In the genomic region with DNA sequence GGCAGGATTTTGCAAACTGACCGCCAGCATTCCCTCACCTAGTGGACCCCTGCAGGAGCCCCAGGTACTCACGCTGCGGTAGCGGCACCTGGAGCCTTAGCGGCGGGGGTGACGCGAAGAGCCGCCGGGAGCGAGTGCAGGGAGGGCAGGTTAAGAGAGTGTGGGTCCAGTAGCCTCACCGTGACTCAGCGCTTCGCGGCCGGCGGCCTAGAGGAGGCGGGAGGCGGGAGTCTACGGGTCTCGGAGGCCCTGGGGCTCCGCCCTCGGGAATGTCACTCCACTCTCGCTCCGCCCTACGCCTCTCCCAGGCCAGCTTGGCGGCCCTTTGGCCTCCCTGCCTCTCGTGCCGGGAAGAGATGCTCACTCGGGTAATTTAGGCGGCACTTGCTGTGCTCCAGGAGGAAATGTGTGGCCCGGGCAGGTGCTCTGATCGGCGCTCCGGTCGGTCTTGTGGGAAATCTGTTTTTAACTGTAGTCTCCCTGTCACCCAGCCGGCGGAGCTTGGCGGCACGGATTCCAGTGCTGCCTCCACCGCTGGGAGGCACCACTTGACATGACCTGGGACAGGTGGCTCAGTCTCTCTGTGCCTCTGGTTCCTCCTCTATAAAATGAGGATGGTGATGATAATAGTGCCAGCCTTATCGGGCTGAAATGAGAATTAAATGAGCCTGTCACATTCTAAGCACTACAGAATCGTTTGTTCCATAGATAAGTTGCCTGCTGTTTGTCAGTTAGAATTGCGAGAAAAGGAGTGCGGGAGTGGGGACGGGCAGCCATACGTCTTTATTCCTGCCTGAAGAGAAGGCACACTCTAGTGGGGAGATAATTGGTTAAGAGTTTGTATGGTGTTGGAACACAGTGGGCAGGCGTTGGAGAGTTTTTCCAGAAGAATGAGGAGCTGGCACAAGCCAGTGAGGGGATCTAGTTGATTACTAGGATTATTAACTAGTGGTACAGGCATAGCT, we compare ENCODE assay signal across 8 cellular contexts. TPM values are rescaled to one million over a fixed set of nuclear protein-coding genes. Genes with fewer than 3 reads are reported as not detected.
A peak's percentile ranks its signal among the peaks of the same experiment; 100 is the strongest.
DNase-seq lines count a peak whose midpoint lies in the region; ATAC-seq, FAIRE-seq and TF ChIP-seq lines count a peak whose summit lies in the region.

Gene PIR (minus strand): TSS at position 216 of the 965 bp plus-strand sequence. CDS start 2,076 bp downstream, outside the sequence.

- TF ChIP-seq POLR2A in H1 (IDR thresholded peaks at IDR 0.05; ENCODE audit: control extremely low read depth in 1 of 2, low read depth in 2 of 2, low read length in 2 of 2) = no peak

- H3K27me3 ChIP-seq in CD4-positive, CD25-positive, alpha-beta regulatory T cell (ENCODE audit: control insufficient read depth, insufficient read depth, low read length) = no peaks in the 10 kb centered on the region
- no peaks in the 10 kb centered on the region for H3K27me3 ChIP-seq in H1 (replicated peaks in 1 of 4; ENCODE audit: control insufficient read depth in 3 of 4, extremely low read depth in 1 of 4, insufficient read depth in 3 of 4, low read length in 3 of 4)

- no peaks in the 10 kb centered on the region; the same call in 1 of the 2 replicates for H3K23me2 ChIP-seq in H1 (ENCODE audit: low read depth, low read length)

- no peaks in the 10 kb centered on the region for H4K20me1 ChIP-seq in H1 (replicated peaks in 1 of 2; ENCODE audit: control insufficient read depth in 1 of 2, insufficient read depth in 2 of 2, low read length in 2 of 2)

- H3K9me3 Mint-ChIP-seq in CD4-positive, CD25-positive, alpha-beta regulatory T cell = no peaks in the 10 kb centered on the region
- no peaks in the 10 kb centered on the region for H3K9me3 Mint-ChIP-seq in activated CD4-positive, alpha-beta memory T cell treated with anti-CD3 and anti-CD28 coated beads, Interleukin-2, amount 10 ng/mL, durations not matched to agents 7 days and 5 days

- H3K9me3 ChIP-seq in CD4-positive, CD25-positive, alpha-beta regulatory T cell (ENCODE audit: control insufficient read depth in 2 of 2, low read length in 2 of 2) = no peaks in the 10 kb centered on the region
- H3K9me3 ChIP-seq in H1 (ENCODE audit: insufficient read depth in 2 of 2, low read depth in 1 of 2, low read length in 1 of 2) = no peaks in the 10 kb centered on the region

- H4K8ac ChIP-seq in H1 (ENCODE audit: extremely low read depth, insufficient read depth, low read length) = peak within 1 kb of the TSS; percentile 25

- no peak for FAIRE-seq in H1 (lab: Jason Lieb, UNC)

- H3K23ac ChIP-seq in H1 (ENCODE audit: insufficient read length) = no peak within 1 kb of the TSS

- H3K36me3 Mint-ChIP-seq in CD4-positive, CD25-positive, alpha-beta regulatory T cell = no peaks in the 10 kb centered on the region
- no peaks in the 10 kb centered on the region for H3K36me3 Mint-ChIP-seq in activated CD4-positive, alpha-beta memory T cell treated with anti-CD3 and anti-CD28 coated beads, Interleukin-2, amount 10 ng/mL, durations not matched to agents 7 days and 5 days (ENCODE audit: low read depth)

- CTCF ChIA-PET in activated CD4-positive, alpha-beta memory T cell treated with anti-CD3 and anti-CD28 coated beads, Interleukin-2, amount 10 ng/mL, durations not matched to agents 7 days and 5 days (lab: Charles Lee) = interaction anchor here (1.2 to 1.7 kb wide), 2 partner anchors 8 to 144 kb away, joined by 4 to 5 read pairs; no protein-coding TSS in a partner anchor
- CTCF ChIA-PET in H1 (lab: Charles Lee; ENCODE audit: partially characterized antibody) = interaction anchor here (0.9 to 1.6 kb wide), 9 partner anchors 10 to 150 kb away, joined by 3 to 7 read pairs (median 4); no protein-coding TSS in a partner anchor

- TF ChIP-seq RAD21 in H1 (IDR thresholded peaks at IDR 0.05 in 1 of 2, conservative IDR thresholded peaks at IDR 0.05 in 1 of 2; ENCODE audit: low read depth in 2 of 2, low read length in 2 of 2) = peak in 1 of 2 experiments; percentile 23; a peak in 1 of 4 replicates

- H2BK15ac ChIP-seq in H1 (ENCODE audit: low read length) = no peak within 1 kb of the TSS

- H3K9ac ChIP-seq in H1 (replicated peaks in 1 of 4; ENCODE audit: extremely low read depth in 1 of 4, low read depth in 3 of 4, low read length in 3 of 4) = peak within 1 kb of the TSS in 2 of 4 experiments; percentile 30 to 41; a peak in 3 of 7 replicates

- no peak within 1 kb of the TSS for H2BK5ac ChIP-seq in H1 (ENCODE audit: low read depth, low read length)

- peak within 1 kb of the TSS in 3 of 4 donors; percentile 21 to 76 (median 65) for H3K4me3 Mint-ChIP-seq in CD4-positive, CD25-positive, alpha-beta regulatory T cell
- peak within 1 kb of the TSS; percentile 76 for H3K4me3 Mint-ChIP-seq in activated CD4-positive, alpha-beta memory T cell treated with anti-CD3 and anti-CD28 coated beads, Interleukin-2, amount 10 ng/mL, durations not matched to agents 7 days and 5 days

- WGBS in H1 (ENCODE audit: extremely low coverage in 1 of 2, insufficient coverage in 1 of 2, insufficient read length in 1 of 2, insufficient replicate concordance in 2 of 2, low coverage in 1 of 2, low lambda C conversion rate in 2 of 2, missing lambda C conversion rate in 1 of 2), 2 experiments = 9% methylated on average over 32 of the region's 48 CpGs; no CpG with 5 or more reads in 1 of the 2 experiments

- H3K79me2 ChIP-seq in H1 (ENCODE audit: control insufficient read depth in 1 of 2, insufficient read depth in 2 of 2, low read length in 2 of 2) = no peaks in the 10 kb centered on the region

- peak within 1 kb of the TSS in 1 of 3 donors; percentile 20 for H3K27ac Mint-ChIP-seq in CD4-positive, CD25-positive, alpha-beta regulatory T cell
- H3K27ac Mint-ChIP-seq in activated CD4-positive, alpha-beta memory T cell treated with anti-CD3 and anti-CD28 coated beads, Interleukin-2, amount 10 ng/mL, durations not matched to agents 7 days and 5 days = peak within 1 kb of the TSS; percentile 47

- H3K36me3 ChIP-seq in CD4-positive, CD25-positive, alpha-beta regulatory T cell (ENCODE audit: control insufficient read depth, insufficient read depth, low read length) = no peaks in the 10 kb centered on the region
- H3K36me3 ChIP-seq in H1 (ENCODE audit: control insufficient read depth in 2 of 4, insufficient read depth in 4 of 4, low read length in 3 of 4) = no peaks in the 10 kb centered on the region

- peaks cover 10% of the 10 kb centered on the region for H3K27me3 Mint-ChIP-seq in CD4-positive, CD25-positive, alpha-beta regulatory T cell
- peaks cover 2% of the 10 kb centered on the region for H3K27me3 Mint-ChIP-seq in activated CD4-positive, alpha-beta memory T cell treated with anti-CD3 and anti-CD28 coated beads, Interleukin-2, amount 10 ng/mL, durations not matched to agents 7 days and 5 days

- POLR2A ChIA-PET in activated CD4-positive, alpha-beta memory T cell treated with anti-CD3 and anti-CD28 coated beads, Interleukin-2, amount 10 ng/mL, durations not matched to agents 7 days and 5 days (lab: Charles Lee) = no interaction called here
- POLR2A ChIA-PET in H1 (lab: Charles Lee; ENCODE audit: partially characterized antibody) = interaction anchor here (1.3 kb wide), 1 partner anchor 9 kb away, joined by 5 read pairs; no protein-coding TSS in a partner anchor

- H3K4me3 ChIP-seq in CD4-positive, CD25-positive, alpha-beta regulatory T cell (ENCODE audit: low read depth, low read length) = no peak within 1 kb of the TSS
- H3K4me3 ChIP-seq in H1 (ENCODE audit: extremely low read depth in 1 of 4, insufficient read depth in 2 of 4, low read depth in 3 of 4, low read length in 4 of 4) = peak within 1 kb of the TSS; percentile 32 to 72 (median 62)

- TF ChIP-seq EP300 in H1 (IDR thresholded peaks at IDR 0.05; ENCODE audit: borderline replicate concordance in 1 of 2, low read depth in 2 of 2, low read length in 2 of 2) = peak in 1 of 2 experiments; percentile 46; a peak in 1 of 3 replicates

- no peak within 1 kb of the TSS for H3K27ac ChIP-seq in CD4-positive, CD25-positive, alpha-beta regulatory T cell (ENCODE audit: insufficient read depth, low read length, poor library complexity, severe bottlenecking)
- peak within 1 kb of the TSS; percentile 63; the same call in 1 of the 2 replicates for H3K27ac ChIP-seq in H1 (ENCODE audit: low read depth, low read length)

- no peak within 1 kb of the TSS for H4K91ac ChIP-seq in H1 (replicated peaks; ENCODE audit: insufficient read length, low read length)

- no peak within 1 kb of the TSS for H3K14ac ChIP-seq in H1 (ENCODE audit: insufficient read length)

- peak within 1 kb of the TSS; percentile 78 for H3K18ac ChIP-seq in H1 (ENCODE audit: extremely low read depth, low read length)

- H2BK120ac ChIP-seq in H1 (replicated peaks; ENCODE audit: low read depth, low read length) = no peak within 1 kb of the TSS

- no peak within 1 kb of the TSS for H2BK20ac ChIP-seq in H1 (ENCODE audit: low read length)

- H3K56ac ChIP-seq in H1 (replicated peaks; ENCODE audit: insufficient read length, low read depth, low read length) = no peak within 1 kb of the TSS

- peak within 1 kb of the TSS; percentile 58 to 74 for H3K4me2 ChIP-seq in H1 (ENCODE audit: insufficient read depth in 1 of 2, low read depth in 2 of 2, low read length in 2 of 2)

- no peak within 1 kb of the TSS for H3K4ac ChIP-seq in H1 (replicated peaks; ENCODE audit: insufficient read length, low read depth, low read length)

- H2AK5ac ChIP-seq in H1 (ENCODE audit: low read depth, low read length) = no peak within 1 kb of the TSS

- H4K5ac ChIP-seq in H1 (ENCODE audit: insufficient read length, low read depth, low read length) = peak within 1 kb of the TSS; percentile 80

- H2AFZ ChIP-seq in H1 (ENCODE audit: low read length) = peak within 1 kb of the TSS; percentile 85

- H3K4me1 Mint-ChIP-seq in CD4-positive, CD25-positive, alpha-beta regulatory T cell = peaks cover 0 to 9% (median 1%) of the 10 kb centered on the region in 4 donors
- H3K4me1 Mint-ChIP-seq in activated CD4-positive, alpha-beta memory T cell treated with anti-CD3 and anti-CD28 coated beads, Interleukin-2, amount 10 ng/mL, durations not matched to agents 7 days and 5 days = peaks cover 14% of the 10 kb centered on the region

- H3K4me1 ChIP-seq in CD4-positive, CD25-positive, alpha-beta regulatory T cell (ENCODE audit: control insufficient read depth, insufficient read depth, low read length, poor library complexity, severe bottlenecking) = peaks cover 4% of the 10 kb centered on the region
- H3K4me1 ChIP-seq in H1 (replicated peaks in 1 of 4; ENCODE audit: control insufficient read depth in 3 of 4, insufficient read depth in 4 of 4, low read length in 3 of 4) = no peaks in the 10 kb centered on the region

- TF ChIP-seq CTCF in H1 (IDR thresholded peaks at IDR 0.05; ENCODE audit: control extremely low read depth in 1 of 3, insufficient read depth in 1 of 3, low read depth in 1 of 3, low read length in 3 of 3) = peak; percentile 48 to 64 (median 49)

- no peak within 1 kb of the TSS for H2BK12ac ChIP-seq in H1 (ENCODE audit: low read depth, low read length)

- peak in 2 of 3 donors; percentile 3 to 59 for DNase-seq in CD4-positive, CD25-positive, alpha-beta regulatory T cell
- DNase-seq in NCI-H748 (lab: John Stamatoyannopoulos, UW; ENCODE audit: unreplicated experiment) (peak; percentile 94), H1 (ENCODE audit: low read depth in 1 of 2, low spot score in 2 of 2) (peak; percentile 59 to 81), medulla oblongata (ENCODE audit: extremely low spot score) (peak; percentile 89)
- peak; percentile 65 for DNase-seq in activated CD4-positive, alpha-beta memory T cell treated with anti-CD3 and anti-CD28 coated beads, Interleukin-2, amount 10 ng/mL, durations not matched to agents 7 days and 5 days
- DNase-seq in stimulated activated CD8-positive, alpha-beta memory T cell treated with anti-CD3 and anti-CD28 coated beads, Interleukin-12 subunit alpha, Interleukin-12 subunit beta, amount 100 ng/mL, for 4 hours (ENCODE audit: low read depth) = peak; percentile 45

- H3K79me1 ChIP-seq in H1 (ENCODE audit: low read depth, low read length) = no peaks in the 10 kb centered on the region

- peak; percentile 39 to 52 for ATAC-seq in CD4-positive, CD25-positive, alpha-beta regulatory T cell (ENCODE audit: low read depth in 2 of 2)
- peak; percentile 96 for ATAC-seq in GM19372 (IDR thresholded peaks at IDR 0.05; ENCODE audit: low read depth, unreplicated experiment)
- ATAC-seq in HG03469 (IDR thresholded peaks at IDR 0.05; ENCODE audit: unreplicated experiment) = peak; percentile 92

RNA-seq across cellular contexts. Expression of gene PIR, which starts in this region (rescaled TPM):
- total RNA-seq in CD4-positive, CD25-positive, alpha-beta regulatory T cell = not detected
- polyA plus RNA-seq in CD4-positive, CD25-positive, alpha-beta regulatory T cell = under 1 TPM in 1 of 4 donors, not detected in 3; 0.14 TPM
- 1 to 10 TPM; 5.1 to 5.6 TPM for total RNA-seq in activated CD4-positive, alpha-beta memory T cell treated with anti-CD3 and anti-CD28 coated beads, Interleukin-2, amount 10 ng/mL, durations not matched to agents 7 days and 5 days
- total RNA-seq in H1 (2021; fragmentation: NEBNext Ultra II Directional; extraction: Animal tissue kit (Norgen Biotek cat#: 25700)) = 9.4 and 10.3 TPM in 2 replicates
- polyA plus RNA-seq in H1 (2011; rRNA removed) = 5.1 and 6.4 TPM in 2 replicates
- 10.5 TPM for polyA plus RNA-seq in H1 (2011; cell fraction: cytosol; rRNA removed)
- 5.8 TPM for polyA plus RNA-seq in H1 (2011; cell fraction: nucleus; rRNA removed)
- 8.8 to 14.2 TPM (median 10.3 TPM) in 4 replicates for polyA plus RNA-seq in H1 (2012, experiment 1 of 2)
- polyA plus RNA-seq in H1 (2012, experiment 2 of 2) = 7.2 TPM
- polyA plus RNA-seq in H1 (2013, experiment 1 of 2) = 26.0 TPM
- 28.3 TPM for polyA plus RNA-seq in H1 (2013, experiment 2 of 2)
- 2.7 and 5.3 TPM in 2 replicates for polyA minus RNA-seq in H1 (2011; rRNA and poly(A)+ RNA removed)
- polyA minus RNA-seq in H1 (2011; cell fraction: cytosol; rRNA and poly(A)+ RNA removed) = 4.6 TPM
- 6.3 TPM for polyA minus RNA-seq in H1 (2011; cell fraction: nucleus; rRNA and poly(A)+ RNA removed)

Comparison
In these comparisons a context has a peak if more than half of its experiments do, and no peak if none do; other contexts are left out.
1. Peak in DNase-seq and ATAC-seq in CD4-positive, CD25-positive, alpha-beta regulatory T cell; RNA of the gene not detected or under 1 TPM.
2. ATAC-seq: peak in every context shown above with its lines; median percentile 96 in GM19372; 92 in HG03469; 46 in CD4-positive, CD25-positive, alpha-beta regulatory T cell.
3. DNase-seq: peak in every context shown above with its lines; median percentile 94 in NCI-H748; 89 in medulla oblongata; 70 in H1; 65 in activated CD4-positive, alpha-beta memory T cell treated with anti-CD3 and anti-CD28 coated beads, Interleukin-2, amount 10 ng/mL, durations not matched to agents 7 days and 5 days; 45 in stimulated activated CD8-positive, alpha-beta memory T cell treated with anti-CD3 and anti-CD28 coated beads, Interleukin-12 subunit alpha, Interleukin-12 subunit beta, amount 100 ng/mL, for 4 hours; 31 in CD4-positive, CD25-positive, alpha-beta regulatory T cell.